Comparison of ENCODE assay signal across 16 cellular contexts in genomic region chr3:14150491-14151230, GRCh38. TPM values are rescaled to one million over a fixed set of nuclear protein-coding genes. Genes with fewer than 3 reads are reported as not detected.
A peak's percentile ranks its signal among the peaks of the same experiment; 100 is the strongest.
DNase-seq lines count a peak whose midpoint lies in the region; ATAC-seq and TF ChIP-seq lines count a peak whose summit lies in the region.
"Had no signal": no experiment of that assay in that cellular context is flagged by ENCODE, and none has a peak within 500 bp of the region (broad histone marks: within the 10 kb centered on the region; RNA-seq: fewer than 3 reads in every experiment).

No MANE protein-coding gene starts in this region.

- H3K4me1 Mint-ChIP-seq in CD4-positive, alpha-beta T cell (ENCODE audit: low read depth), result peaks cover 11% of the 10 kb centered on the region
- H3K4me1 Mint-ChIP-seq in central memory CD8-positive, alpha-beta T cell, result peaks cover 21% of the 10 kb centered on the region
- peaks cover 6% of the 10 kb centered on the region for H3K4me1 Mint-ChIP-seq in nephron progenitor cell
- H3K4me1 Mint-ChIP-seq: mesothelial cell of epicardium had no signal

- no peak for TF ChIP-seq CTCF in CD4-positive, alpha-beta T cell (IDR thresholded peaks at IDR 0.05)
- TF ChIP-seq CTCF in nephron progenitor cell (IDR thresholded peaks at IDR 0.05), result no peak

- CTCF ChIA-PET in CD4-positive, alpha-beta T cell (lab: Charles Lee), result interaction anchor here (1.5 kb wide), 1 partner anchor 25 kb away, joined by 3 read pairs; no protein-coding TSS in a partner anchor

- no peaks in the 10 kb centered on the region for H3K27me3 Mint-ChIP-seq in CD4-positive, alpha-beta T cell
- H3K27me3 Mint-ChIP-seq in central memory CD8-positive, alpha-beta T cell, result no peaks in the 10 kb centered on the region
- H3K27me3 Mint-ChIP-seq in nephron progenitor cell (ENCODE audit: low read depth, poor library complexity), result no peaks in the 10 kb centered on the region

- H3K9me3 ChIP-seq in CD4-positive, alpha-beta T cell (ENCODE audit: control insufficient read depth, low read length), result no peaks in the 10 kb centered on the region
- H3K9me3 ChIP-seq: BE2C had no signal

- peaks cover 87% of the 10 kb centered on the region for H3K36me3 Mint-ChIP-seq in CD4-positive, alpha-beta T cell (ENCODE audit: low read depth)
- H3K36me3 Mint-ChIP-seq in central memory CD8-positive, alpha-beta T cell (ENCODE audit: insufficient read depth), result peaks cover 38% of the 10 kb centered on the region
- peaks cover 48% of the 10 kb centered on the region for H3K36me3 Mint-ChIP-seq in nephron progenitor cell (ENCODE audit: low read depth)

- POLR2A ChIA-PET in CD4-positive, alpha-beta T cell (lab: Charles Lee), result interaction anchor here (1.7 kb wide), 1 partner anchor 28 kb away, joined by 6 read pairs; the partner anchor contains the start of genes LSM3 and XPC

- H3K27ac ChIP-seq in CD4-positive, alpha-beta T cell (ENCODE audit: low read depth, low read length), result no peak overlapping the region

- ATAC-seq in CD4-positive, alpha-beta T cell (ENCODE audit: poor library complexity), result no peak
- ATAC-seq in central memory CD8-positive, alpha-beta T cell (replicated peaks; ENCODE audit: extremely low read depth, poor library complexity, severe bottlenecking), result no peak
- ATAC-seq: Right ventricle myocardium inferior had no signal

- H3K27me3 ChIP-seq in CD4-positive, alpha-beta T cell (ENCODE audit: control insufficient read depth, insufficient read depth, low read length), result no peaks in the 10 kb centered on the region
- H3K27me3 ChIP-seq: BE2C had no signal

- peak overlapping the region; percentile 68 for H3K27ac Mint-ChIP-seq in CD4-positive, alpha-beta T cell
- H3K27ac Mint-ChIP-seq in central memory CD8-positive, alpha-beta T cell (ENCODE audit: low read depth), result peak overlapping the region; percentile 68
- peak overlapping the region; percentile 94 for H3K27ac Mint-ChIP-seq in nephron progenitor cell
- H3K27ac Mint-ChIP-seq: mesothelial cell of epicardium had no signal

- DNase-seq in CD4-positive, alpha-beta T cell, result no peak
- peak; percentile 44 for DNase-seq in ELR (ENCODE audit: low read depth)
- DNase-seq in central memory CD8-positive, alpha-beta T cell (ENCODE audit: low spot score in 2 of 2), result no peak
- DNase-seq in nephron progenitor cell, result no peak
- DNase-seq in NCI-H345 (lab: John Stamatoyannopoulos, UW), result no peak
- DNase-seq in NK-92 treated with Interleukin-12 subunit alpha and Interleukin-12 subunit beta, amount 100 ng/mL, for 24 hours (lab: John Stamatoyannopoulos, UW), result no peak
- no peak for DNase-seq in iPS-NIHi7 (ENCODE audit: extremely low spot score)
- DNase-seq: activated CD4-positive, alpha-beta T cell treated with anti-CD3 and anti-CD28 coated beads for 48 hours; BE2C; H7; NCI-H1694; NCI-H226; occipital lobe; stimulated activated CD4-positive, alpha-beta T cell treated with anti-CD3 and anti-CD28 coated beads, Interleukin-2, amount 100 ng/mL, for 24 hours had no signal

- intact Hi-C loops in CD4-positive, alpha-beta T cell (cut with DNase I, micrococcal nuclease), result no loop called here

- H3K9me3 Mint-ChIP-seq in CD4-positive, alpha-beta T cell, result no peaks in the 10 kb centered on the region
- H3K9me3 Mint-ChIP-seq in central memory CD8-positive, alpha-beta T cell, result no peaks in the 10 kb centered on the region
- H3K9me3 Mint-ChIP-seq in nephron progenitor cell, result no peaks in the 10 kb centered on the region
- H3K9me3 Mint-ChIP-seq: mesothelial cell of epicardium had no signal

- no peak overlapping the region for H3K4me3 Mint-ChIP-seq in CD4-positive, alpha-beta T cell
- H3K4me3 Mint-ChIP-seq in central memory CD8-positive, alpha-beta T cell, result peak overlapping the region; percentile 19
- H3K4me3 Mint-ChIP-seq in nephron progenitor cell, result no peak overlapping the region
- H3K4me3 Mint-ChIP-seq: mesothelial cell of epicardium had no signal

RNA-seq across cellular contexts. Expression of gene TMEM43, which starts 25.8 kb away (rescaled TPM):
- total RNA-seq in CD4-positive, alpha-beta T cell, result 10 to 100 TPM; 24.8 to 27.6 TPM

RNA-seq across cellular contexts. Expression of gene CHCHD4, which starts 26.0 kb away (rescaled TPM):
- total RNA-seq in CD4-positive, alpha-beta T cell, result 1 to 10 TPM in 1 of 2 experiments, under 1 TPM in 1; 0.50 to 1.1 TPM

RNA-seq across cellular contexts. Expression of gene XPC, which starts 27.7 kb away (rescaled TPM):
- 10 to 100 TPM; 59.2 to 65.1 TPM for total RNA-seq in CD4-positive, alpha-beta T cell

RNA-seq across cellular contexts. Expression of gene LSM3, which starts 28.0 kb away (rescaled TPM):
- 1 to 10 TPM; 6.5 to 6.9 TPM for total RNA-seq in CD4-positive, alpha-beta T cell
